In genomic region chr7:40243076-40243475, GRCh38 we compare ENCODE assay signal across 36 cellular contexts.
"Had no signal": no experiment of that assay in that cellular context is flagged by ENCODE, and none has a peak within 500 bp of the region (broad histone marks: within the 10 kb centered on the region; RNA-seq: fewer than 3 reads in every experiment).

No MANE protein-coding gene starts in this region.

- H3K36me3 Mint-ChIP-seq: activated naive CD4-positive, alpha-beta T cell treated with anti-CD3 and anti-CD28 coated beads, Interleukin-2, amount 50 U/mL, for 24 hours; activated naive CD8-positive, alpha-beta T cell treated with anti-CD3 and anti-CD28 coated beads, Interleukin-2, amount 10 ng/mL, durations not matched to agents 7 days and 5 days had no signal

- DNase-seq: activated CD4-positive, alpha-beta T cell treated with anti-CD3 and anti-CD28 coated beads, Interleukin-2, amount 10 ng/mL, durations not matched to agents 7 days and 5 days; activated CD4-positive, alpha-beta T cell treated with anti-CD3 and anti-CD28 coated beads, Interleukin-2, amount 50 U/mL, for 48 hours; activated CD8-positive, alpha-beta T cell treated with anti-CD3 and anti-CD28 coated beads, Interleukin-2, amount 10 ng/mL, durations not matched to agents 7 days and 5 days; activated gamma-delta T cell; activated naive CD4-positive, alpha-beta T cell treated with Interleukin-2 at 50 U/mL for 16 hours; activated naive CD8-positive, alpha-beta T cell treated with anti-CD3 and anti-CD28 coated beads, Interleukin-2, amount 10 ng/mL, durations not matched to agents 7 days and 5 days; activated T-cell treated with anti-CD3 and anti-CD28 coated beads, Interleukin-2, amount 50 U/mL, for 24 hours; amygdala; body of pancreas; caudate nucleus; cerebellar nuclear complex; Karpas-422; KBM-7; MG63; MV-4-11; NCI-H1092; NCI-H1417; NCI-H146; NCI-H187; NCI-H2029 treated with DMSO at 0.1 percent for 48 hours; NCI-H2171 treated with DMSO at 0.1 percent for 48 hours; NCI-H2227 treated with DMSO at 0.1 percent for 48 hours; NCI-H510A; NCI-H526; NCI-H748 treated with DMSO at 0.1 percent for 48 hours; NK-92 treated with Interleukin-12 subunit alpha and Interleukin-12 subunit beta, amount 100 ng/mL, for 24 hours; PC-9; SHP77; SJCRH30; T1000 had no signal

- H3K9me3 Mint-ChIP-seq: activated CD4-positive, alpha-beta T cell treated with anti-CD3 and anti-CD28 coated beads, Interleukin-2, amount 10 ng/mL, durations not matched to agents 7 days and 5 days; activated naive CD4-positive, alpha-beta T cell treated with anti-CD3 and anti-CD28 coated beads, Interleukin-2, amount 50 U/mL, for 24 hours; activated naive CD8-positive, alpha-beta T cell treated with anti-CD3 and anti-CD28 coated beads, Interleukin-2, amount 10 ng/mL, durations not matched to agents 7 days and 5 days; activated T-cell treated with anti-CD3 and anti-CD28 coated beads, Interleukin-2, amount 50 U/mL, for 24 hours; activated T-helper 2 cell treated with anti-CD3 and anti-CD28 coated beads, Interferon-gamma antibody, Interleukin-2, Interleukin-4, amounts not matched to agents 10 μg/mL and 5 μg/mL and 100 μg/mL, durations not matched to agents 14 hours and 24 hours and 36 hours had no signal

- H3K4me3 Mint-ChIP-seq: activated CD4-positive, alpha-beta T cell treated with anti-CD3 and anti-CD28 coated beads, Interleukin-2, amount 10 ng/mL, durations not matched to agents 7 days and 5 days; activated CD8-positive, alpha-beta T cell treated with anti-CD3 and anti-CD28 coated beads, Interleukin-2, amount 10 ng/mL, durations not matched to agents 7 days and 5 days; activated naive CD4-positive, alpha-beta T cell treated with anti-CD3 and anti-CD28 coated beads, Interleukin-2, amount 50 U/mL, for 24 hours; activated naive CD8-positive, alpha-beta T cell treated with anti-CD3 and anti-CD28 coated beads, Interleukin-2, amount 10 ng/mL, durations not matched to agents 7 days and 5 days; activated T-cell treated with anti-CD3 and anti-CD28 coated beads, Interleukin-2, amount 50 U/mL, for 24 hours had no signal

- H3K27me3 Mint-ChIP-seq: activated CD4-positive, alpha-beta T cell treated with anti-CD3 and anti-CD28 coated beads, Interleukin-2, amount 10 ng/mL, durations not matched to agents 7 days and 5 days; activated naive CD4-positive, alpha-beta T cell treated with anti-CD3 and anti-CD28 coated beads, Interleukin-2, amount 50 U/mL, for 24 hours; activated naive CD8-positive, alpha-beta T cell treated with anti-CD3 and anti-CD28 coated beads, Interleukin-2, amount 10 ng/mL, durations not matched to agents 7 days and 5 days; activated T-cell treated with anti-CD3 and anti-CD28 coated beads, Interleukin-2, amount 50 U/mL, for 24 hours had no signal

- H3K4me3 ChIP-seq: ascending aorta, body of pancreas, breast epithelium, MG63, PC-9, SJCRH30, SK-N-MC had no signal

- H3K9me3 ChIP-seq: ascending aorta, body of pancreas, breast epithelium, MG63, SJCRH30 had no signal

- H2AFZ ChIP-seq: PC-9 had no signal

- H3K4me2 ChIP-seq: PC-9 had no signal

- H3K4me1 ChIP-seq: ascending aorta, breast epithelium, SJCRH30 had no signal

- H3K27me3 ChIP-seq: ascending aorta, body of pancreas, breast epithelium, MG63, SJCRH30 had no signal

- H3K27ac Mint-ChIP-seq: activated CD4-positive, alpha-beta T cell treated with anti-CD3 and anti-CD28 coated beads, Interleukin-2, amount 10 ng/mL, durations not matched to agents 7 days and 5 days; activated CD8-positive, alpha-beta T cell treated with anti-CD3 and anti-CD28 coated beads, Interleukin-2, amount 10 ng/mL, durations not matched to agents 7 days and 5 days; activated naive CD4-positive, alpha-beta T cell treated with anti-CD3 and anti-CD28 coated beads, Interleukin-2, amount 50 U/mL, for 24 hours; activated naive CD8-positive, alpha-beta T cell treated with anti-CD3 and anti-CD28 coated beads, Interleukin-2, amount 10 ng/mL, durations not matched to agents 7 days and 5 days; activated T-cell treated with anti-CD3 and anti-CD28 coated beads, Interleukin-2, amount 50 U/mL, for 24 hours; activated T-helper 2 cell treated with anti-CD3 and anti-CD28 coated beads, Interferon-gamma antibody, Interleukin-2, Interleukin-4, amounts not matched to agents 10 μg/mL and 5 μg/mL and 100 μg/mL, durations not matched to agents 14 hours and 24 hours and 36 hours had no signal

- H3K27ac ChIP-seq: ascending aorta, body of pancreas, breast epithelium, PC-9, SJCRH30, SK-N-MC had no signal

- H3K4me1 Mint-ChIP-seq: activated CD4-positive, alpha-beta T cell treated with anti-CD3 and anti-CD28 coated beads, Interleukin-2, amount 10 ng/mL, durations not matched to agents 7 days and 5 days; activated naive CD4-positive, alpha-beta T cell treated with anti-CD3 and anti-CD28 coated beads, Interleukin-2, amount 50 U/mL, for 24 hours had no signal

- H3K36me3 ChIP-seq: ascending aorta, breast epithelium, MG63, SJCRH30 had no signal

- FAIRE-seq: RCC 7860 had no signal
